8 cellular contexts compared by ENCODE assay signal in the genomic region with DNA sequence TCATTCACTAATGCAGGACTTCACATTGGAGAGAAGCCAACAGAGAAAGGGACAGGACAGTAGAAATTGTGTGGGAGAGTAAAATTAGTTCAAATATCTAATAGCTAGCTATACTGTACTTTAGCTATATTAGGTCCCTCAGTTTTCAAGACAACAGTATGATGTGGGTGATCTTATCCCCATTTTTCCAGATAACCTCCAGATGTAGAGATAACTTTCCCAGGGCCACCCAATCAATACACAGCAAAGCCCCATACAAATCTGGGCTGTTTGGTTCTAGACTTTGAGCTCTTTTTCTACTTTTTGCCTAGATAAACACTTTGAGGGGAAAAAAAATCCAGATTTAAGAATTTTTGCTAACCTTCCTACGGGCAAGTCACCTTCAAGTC. TPM values are rescaled to one million over a fixed set of nuclear protein-coding genes. Genes with fewer than 3 reads are reported as not detected.
DNase-seq lines count a peak whose midpoint lies in the region; ATAC-seq and TF ChIP-seq lines count a peak whose summit lies in the region.

No MANE protein-coding gene starts in this region.

- H3K9me3 ChIP-seq in mucosa of rectum (ENCODE audit: control insufficient read depth in 2 of 2, low read length in 2 of 2), result no peaks in the 10 kb centered on the region

- DNase-seq in stimulated activated naive CD8-positive, alpha-beta T cell treated with anti-CD3 and anti-CD28 coated beads, Interleukin-15, Interleukin-2, amounts not matched to agents 100 U/mL and 50 U/mL, for 24 hours, result no peak
- DNase-seq in MCF 10A (ENCODE audit: unreplicated experiment) (no peak), NCI-H2081 (lab: John Stamatoyannopoulos, UW) (no peak), AML-193 (lab: John Stamatoyannopoulos, UW) (no peak), NCI-H345 treated with DMSO at 0.1 percent for 48 hours (lab: John Stamatoyannopoulos, UW; ENCODE audit: unreplicated experiment) (no peak)

- peak overlapping the region; percentile 92 for H3K27ac Mint-ChIP-seq in stimulated activated naive CD8-positive, alpha-beta T cell treated with anti-CD3 and anti-CD28 coated beads, Interleukin-15, Interleukin-2, amounts not matched to agents 100 ng/mL and 50 ng/mL, for 24 hours
- H3K27ac Mint-ChIP-seq in MCF 10A (ENCODE audit: low read depth, unreplicated experiment), result peak overlapping the region; percentile 96

- peak overlapping the region; percentile 89 to 94 for H3K9ac ChIP-seq in mucosa of rectum (ENCODE audit: low read depth in 1 of 2, low read length in 2 of 2)

- CTCF ChIA-PET in MCF 10A (lab: Yijun Ruan, JAX), result interaction anchor here (1.2 to 1.3 kb wide), 2 partner anchors 24 to 57 kb away, joined by 5 to 6 read pairs; partner anchors contain the start of gene GTPBP10

- peaks cover 0 to 13% of the 10 kb centered on the region in 2 donors for H3K4me1 ChIP-seq in mucosa of rectum (ENCODE audit: control insufficient read depth in 2 of 2, insufficient read depth in 2 of 2, low read length in 2 of 2)

- no peak for ATAC-seq in stimulated activated naive CD8-positive, alpha-beta T cell treated with anti-CD3 and anti-CD28 coated beads, Interleukin-15, Interleukin-2, amounts not matched to agents 100 U/mL and 50 U/mL, for 24 hours
- ATAC-seq in GM21528 (IDR thresholded peaks at IDR 0.05; ENCODE audit: low FRiP score, unreplicated experiment), result no peak

- H3K36me3 Mint-ChIP-seq in stimulated activated naive CD8-positive, alpha-beta T cell treated with anti-CD3 and anti-CD28 coated beads, Interleukin-15, Interleukin-2, amounts not matched to agents 100 ng/mL and 50 ng/mL, for 24 hours (ENCODE audit: low read depth), result peaks cover 4% of the 10 kb centered on the region
- peaks cover 19% of the 10 kb centered on the region for H3K36me3 Mint-ChIP-seq in MCF 10A (ENCODE audit: insufficient read depth, unreplicated experiment)

- H3K4me3 Mint-ChIP-seq in stimulated activated naive CD8-positive, alpha-beta T cell treated with anti-CD3 and anti-CD28 coated beads, Interleukin-15, Interleukin-2, amounts not matched to agents 100 ng/mL and 50 ng/mL, for 24 hours, result peak overlapping the region; percentile 94
- H3K4me3 Mint-ChIP-seq in MCF 10A (ENCODE audit: unreplicated experiment), result peak overlapping the region; percentile 88

- H3K27me3 ChIP-seq in mucosa of rectum (ENCODE audit: control insufficient read depth in 2 of 2, insufficient read depth in 2 of 2, low read length in 2 of 2), result no peaks in the 10 kb centered on the region

- POLR2A ChIA-PET in MCF 10A (lab: Yijun Ruan, JAX), result interaction anchor here (0.7 to 2.0 kb wide), 13 partner anchors 9 to 1645 kb away, joined by 3 to 18 read pairs (median 4); partner anchors contain the start of gene GTPBP10

- no TSS peak for BruUV-seq in MCF 10A (replicated peaks; lab: Mats Ljungman, UMichigan)

- H3K27me3 Mint-ChIP-seq in stimulated activated naive CD8-positive, alpha-beta T cell treated with anti-CD3 and anti-CD28 coated beads, Interleukin-15, Interleukin-2, amounts not matched to agents 100 ng/mL and 50 ng/mL, for 24 hours, result no peaks in the 10 kb centered on the region
- no peaks in the 10 kb centered on the region for H3K27me3 Mint-ChIP-seq in MCF 10A (ENCODE audit: insufficient read depth, unreplicated experiment)

- no peak for TF ChIP-seq CTCF in MCF 10A (IDR thresholded peaks at IDR 0.05; ENCODE audit: unreplicated experiment)

- peak overlapping the region; percentile 92 to 97 for H3K27ac ChIP-seq in mucosa of rectum (ENCODE audit: low read depth in 2 of 2, low read length in 2 of 2)

- intact Hi-C loops in MCF 10A (cut with micrococcal nuclease), result loop anchor here (1.0 kb wide), 1 partner anchor 56 kb away; the partner anchor contains the start of gene GTPBP10

- peaks cover 4 to 13% of the 10 kb centered on the region in 2 donors for H3K36me3 ChIP-seq in mucosa of rectum (ENCODE audit: control insufficient read depth in 2 of 2, insufficient read depth in 2 of 2, low read length in 2 of 2)

- H3K4me3 ChIP-seq in mucosa of rectum (ENCODE audit: low read length in 2 of 2), result peak overlapping the region; percentile 95 to 96

- peaks cover 12% of the 10 kb centered on the region for H3K9me3 Mint-ChIP-seq in stimulated activated naive CD8-positive, alpha-beta T cell treated with anti-CD3 and anti-CD28 coated beads, Interleukin-15, Interleukin-2, amounts not matched to agents 100 ng/mL and 50 ng/mL, for 24 hours
- no peaks in the 10 kb centered on the region for H3K9me3 Mint-ChIP-seq in MCF 10A (ENCODE audit: unreplicated experiment)

- peaks cover 25% of the 10 kb centered on the region for H3K4me1 Mint-ChIP-seq in stimulated activated naive CD8-positive, alpha-beta T cell treated with anti-CD3 and anti-CD28 coated beads, Interleukin-15, Interleukin-2, amounts not matched to agents 100 ng/mL and 50 ng/mL, for 24 hours (ENCODE audit: low read depth)
- peaks cover 6% of the 10 kb centered on the region for H3K4me1 Mint-ChIP-seq in MCF 10A (ENCODE audit: insufficient read depth, unreplicated experiment)

RNA-seq across cellular contexts. Expression of gene CLDN12, which starts 0.5 kb away (rescaled TPM):
- 22.5 and 39.2 TPM in 2 replicates for total RNA-seq in MCF 10A (2022)

RNA-seq across cellular contexts. Expression of gene GTPBP10, which starts 56.3 kb away (rescaled TPM):
- total RNA-seq in MCF 10A (2022), result 41.6 and 51.1 TPM in 2 replicates
